In genomic region chr13:34155931-34156607, GRCh38 we compare ENCODE assay signal across 9 cellular contexts.
A peak's percentile ranks its signal among the peaks of the same experiment; 100 is the strongest.
DNase-seq lines count a peak whose midpoint lies in the region; ATAC-seq and TF ChIP-seq lines count a peak whose summit lies in the region.
"Had no signal": no experiment of that assay in that cellular context is flagged by ENCODE, and none has a peak within 500 bp of the region (broad histone marks: within the 10 kb centered on the region; RNA-seq: fewer than 3 reads in every experiment).

No MANE protein-coding gene starts in this region.

- no peaks in the 10 kb centered on the region for H3K36me3 ChIP-seq in SK-N-SH (replicated peaks in 1 of 2; ENCODE audit: control insufficient read depth in 1 of 2, insufficient read depth in 2 of 2, low read length in 1 of 2)
- no peaks in the 10 kb centered on the region for H3K36me3 ChIP-seq in suprapubic skin
- no peaks in the 10 kb centered on the region for H3K36me3 ChIP-seq in upper lobe of left lung
- H3K36me3 ChIP-seq in Peyer's patch: no peaks in the 10 kb centered on the region

- DNase-seq in NCI-H2081 (lab: John Stamatoyannopoulos, UW) (peak; percentile 5 to 48), NCI-H2081 treated with DMSO at 0.1 percent for 48 hours (lab: John Stamatoyannopoulos, UW) (no peak), SK-N-SH (no peak), fibroblast of mammary gland (ENCODE audit: low read depth) (peak; percentile 39), suprapubic skin (ENCODE audit: low spot score in 2 of 2) (no peak), upper lobe of left lung (no peak), Peyer's patch (no peak)
- DNase-seq: T-helper 17 cell had no signal

- CTCF ChIA-PET in SK-N-SH (lab: Yijun Ruan, JAX): no interaction called here

- peak overlapping the region; percentile 4 to 54; a peak in 3 of 4 replicates for H3K4me3 ChIP-seq in SK-N-SH (ENCODE audit: low read depth in 2 of 2, low read length in 1 of 2)
- no peak overlapping the region for H3K4me3 ChIP-seq in fibroblast of mammary gland (ENCODE audit: control insufficient read depth, low read depth, low read length)
- no peak overlapping the region for H3K4me3 ChIP-seq in suprapubic skin
- no peak overlapping the region for H3K4me3 ChIP-seq in upper lobe of left lung
- H3K4me3 ChIP-seq in Peyer's patch: no peak overlapping the region

- no peak for TF ChIP-seq RAD21 in SK-N-SH (IDR thresholded peaks at IDR 0.05; ENCODE audit: low read length)

- peak in 1 of 2 experiments; percentile 62; a peak in 1 of 4 replicates for TF ChIP-seq EP300 in SK-N-SH (IDR thresholded peaks at IDR 0.05; ENCODE audit: borderline replicate concordance in 1 of 2, low read depth in 1 of 2, low read length in 1 of 2)
- TF ChIP-seq EP300 in suprapubic skin (IDR thresholded peaks at IDR 0.05): no peak
- no peak for TF ChIP-seq EP300 in upper lobe of left lung (IDR thresholded peaks at IDR 0.05)

- peak overlapping the region; percentile 86 to 96 for H3K27ac ChIP-seq in SK-N-SH (ENCODE audit: low read depth in 2 of 2, low read length in 1 of 2)
- H3K27ac ChIP-seq in suprapubic skin: peak overlapping the region; percentile 8
- H3K27ac ChIP-seq in upper lobe of left lung: no peak overlapping the region
- H3K27ac ChIP-seq in Peyer's patch: no peak overlapping the region

- H3K4me2 ChIP-seq in SK-N-SH: peak overlapping the region; percentile 84

- peaks cover 27% of the 10 kb centered on the region for H3F3A ChIP-seq in SK-N-SH (replicated peaks; ENCODE audit: insufficient read depth)

- H3K4me1 ChIP-seq in SK-N-SH (ENCODE audit: control insufficient read depth in 1 of 2, insufficient read depth in 2 of 2, low read depth in 1 of 2, low read length in 1 of 2): peaks cover 3 to 28% of the 10 kb centered on the region in 2 experiments
- peaks cover 21% of the 10 kb centered on the region for H3K4me1 ChIP-seq in suprapubic skin
- peaks cover 0 to 5% (median 2%) of the 10 kb centered on the region in 4 donors for H3K4me1 ChIP-seq in upper lobe of left lung
- H3K4me1 ChIP-seq in Peyer's patch: peaks cover 0 to 13% (median 0%) of the 10 kb centered on the region in 4 donors

- H3K9me3 ChIP-seq in SK-N-SH: no peaks in the 10 kb centered on the region
- no peaks in the 10 kb centered on the region for H3K9me3 ChIP-seq in suprapubic skin
- no peaks in the 10 kb centered on the region for H3K9me3 ChIP-seq in upper lobe of left lung
- H3K9me3 ChIP-seq in Peyer's patch: no peaks in the 10 kb centered on the region

- ATAC-seq in upper lobe of left lung (ENCODE audit: low FRiP score in 2 of 2): no peak
- no peak for ATAC-seq in HG03342 (IDR thresholded peaks at IDR 0.05; ENCODE audit: unreplicated experiment)

- TF ChIP-seq POLR2A in suprapubic skin (IDR thresholded peaks at IDR 0.05): no peak
- TF ChIP-seq POLR2A in upper lobe of left lung (IDR thresholded peaks at IDR 0.05): no peak
- TF ChIP-seq POLR2A in Peyer's patch (IDR thresholded peaks at IDR 0.05): no peak

- H3K9ac ChIP-seq in SK-N-SH: peak overlapping the region; percentile 70

- no peaks in the 10 kb centered on the region for H3K79me2 ChIP-seq in SK-N-SH (ENCODE audit: insufficient read depth)

- WGBS in SK-N-SH (ENCODE audit: low lambda C conversion rate): 30% methylated on average over 9 of the region's 10 CpGs
- WGBS in suprapubic skin: 54% methylated on average over 10 of the region's 10 CpGs
- WGBS in upper lobe of left lung, 2 donors: 77 to 83% methylated on average over 10 of the region's 10 CpGs

- H2AFZ ChIP-seq in SK-N-SH (ENCODE audit: low read depth): peak overlapping the region; percentile 89

- no peaks in the 10 kb centered on the region for H3K9me2 ChIP-seq in SK-N-SH

- no peak for TF ChIP-seq CTCF in SK-N-SH (IDR thresholded peaks at IDR 0.05)
- TF ChIP-seq CTCF in fibroblast of mammary gland (conservative IDR thresholded peaks at IDR 0.05; ENCODE audit: control insufficient read depth, insufficient read depth, low read depth, low read length): no peak
- TF ChIP-seq CTCF in suprapubic skin (IDR thresholded peaks at IDR 0.05): no peak
- no peak for TF ChIP-seq CTCF in upper lobe of left lung (IDR thresholded peaks at IDR 0.05)
- no peak for TF ChIP-seq CTCF in Peyer's patch (IDR thresholded peaks at IDR 0.05)

- H3K27me3 ChIP-seq in SK-N-SH (ENCODE audit: insufficient read depth) (no peaks in the 10 kb centered on the region), suprapubic skin (no peaks in the 10 kb centered on the region), upper lobe of left lung (no peaks in the 10 kb centered on the region), Peyer's patch (no peaks in the 10 kb centered on the region)

- H4K20me1 ChIP-seq in SK-N-SH (ENCODE audit: insufficient read depth): no peaks in the 10 kb centered on the region

- POLR2A ChIA-PET in SK-N-SH (lab: Yijun Ruan, JAX): no interaction called here

TF ChIP-seq in SK-N-SH, 30 proteins besides CTCF, POLR2A, EP300 and RAD21 (continues in another document):
- TF ChIP-seq GATA2 (CRISPR knock-in tag; IDR thresholded peaks at IDR 0.05): no peak
- TF ChIP-seq RCOR1 (IDR thresholded peaks at IDR 0.05; ENCODE audit: low read length): no peak
- TF ChIP-seq TCF12 (IDR thresholded peaks at IDR 0.05): peak; percentile 59
- no peak for TF ChIP-seq NFIC (IDR thresholded peaks at IDR 0.05; ENCODE audit: borderline replicate concordance)
- TF ChIP-seq YY1 (IDR thresholded peaks at IDR 0.05; ENCODE audit: low read depth): no peak
- TF ChIP-seq SMC3 (IDR thresholded peaks at IDR 0.05; ENCODE audit: low read depth, low read length): no peak
- no peak for TF ChIP-seq MEF2A (IDR thresholded peaks at IDR 0.05; ENCODE audit: borderline replicate concordance, low read depth)
- TF ChIP-seq MXI1 (IDR thresholded peaks at IDR 0.05; ENCODE audit: low read depth, low read length): no peak
- no peak for TF ChIP-seq TAF1 (IDR thresholded peaks at IDR 0.05; ENCODE audit: borderline replicate concordance, low read depth, low read length)
- TF ChIP-seq RXRA (IDR thresholded peaks at IDR 0.05; ENCODE audit: borderline replicate concordance, low read depth): peak; percentile 55; the same call in 1 of the 2 replicates
- TF ChIP-seq IRF3 (IDR thresholded peaks at IDR 0.05; ENCODE audit: low read depth, low read length): no peak
- TF ChIP-seq, protein P1, sequence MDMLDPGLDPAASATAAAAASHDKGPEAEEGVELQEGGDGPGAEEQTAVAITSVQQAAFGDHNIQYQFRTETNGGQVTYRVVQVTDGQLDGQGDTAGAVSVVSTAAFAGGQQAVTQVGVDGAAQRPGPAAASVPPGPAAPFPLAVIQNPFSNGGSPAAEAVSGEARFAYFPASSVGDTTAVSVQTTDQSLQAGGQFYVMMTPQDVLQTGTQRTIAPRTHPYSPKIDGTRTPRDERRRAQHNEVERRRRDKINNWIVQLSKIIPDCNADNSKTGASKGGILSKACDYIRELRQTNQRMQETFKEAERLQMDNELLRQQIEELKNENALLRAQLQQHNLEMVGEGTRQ (IDR thresholded peaks at IDR 0.05; ENCODE audit: borderline replicate concordance, low read depth, low read length): no peak
- TF ChIP-seq MAX (IDR thresholded peaks at IDR 0.05; ENCODE audit: low read depth): no peak
- no peak for TF ChIP-seq CHD2 (IDR thresholded peaks at IDR 0.05; ENCODE audit: low read length, partially characterized antibody)
- peak; percentile 46; the same call in 1 of the 2 replicates for TF ChIP-seq JUND (IDR thresholded peaks at IDR 0.05)
- TF ChIP-seq SIN3A (IDR thresholded peaks at IDR 0.05; ENCODE audit: borderline replicate concordance, low read depth, low read length): no peak
- no peak for TF ChIP-seq GABPA (IDR thresholded peaks at IDR 0.05; ENCODE audit: low read depth)
- TF ChIP-seq FOSL2 (IDR thresholded peaks at IDR 0.05; ENCODE audit: borderline replicate concordance, low read depth): peak; percentile 57
- TF ChIP-seq, protein P2, sequence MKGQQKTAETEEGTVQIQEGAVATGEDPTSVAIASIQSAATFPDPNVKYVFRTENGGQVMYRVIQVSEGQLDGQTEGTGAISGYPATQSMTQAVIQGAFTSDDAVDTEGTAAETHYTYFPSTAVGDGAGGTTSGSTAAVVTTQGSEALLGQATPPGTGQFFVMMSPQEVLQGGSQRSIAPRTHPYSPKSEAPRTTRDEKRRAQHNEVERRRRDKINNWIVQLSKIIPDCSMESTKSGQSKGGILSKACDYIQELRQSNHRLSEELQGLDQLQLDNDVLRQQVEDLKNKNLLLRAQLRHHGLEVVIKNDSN (IDR thresholded peaks at IDR 0.05; ENCODE audit: borderline replicate concordance, low read depth): no peak
- no peak for TF ChIP-seq RFX5 (IDR thresholded peaks at IDR 0.05; ENCODE audit: low read length)
- TF ChIP-seq FOXM1 (IDR thresholded peaks at IDR 0.05; ENCODE audit: low read depth): no peak
- TF ChIP-seq EZH2phosphoT487 (IDR thresholded peaks at IDR 0.05; ENCODE audit: borderline replicate concordance, low read depth): no peak
- TF ChIP-seq ZBTB33 (IDR thresholded peaks at IDR 0.05; ENCODE audit: borderline replicate concordance, low read depth): no peak

Comparison
In these comparisons a context has a peak if more than half of its experiments do, and no peak if none do; other contexts are left out.
1. DNase-seq: peak in NCI-H2081 (2 of 2) and fibroblast of mammary gland (single experiment); none in NCI-H2081 treated with DMSO at 0.1 percent for 48 hours (single experiment), SK-N-SH (single experiment), suprapubic skin (0 of 2), upper lobe of left lung (0 of 2) and Peyer's patch (0 of 3).
2. H3K27ac ChIP-seq: peak in SK-N-SH (2 of 2) and suprapubic skin (single experiment); none in upper lobe of left lung (0 of 4) and Peyer's patch (0 of 4).
3. H3K4me3 ChIP-seq: peak in SK-N-SH (2 of 2); none in fibroblast of mammary gland (single experiment), suprapubic skin (single experiment), upper lobe of left lung (0 of 4) and Peyer's patch (0 of 4).